Comparison of ENCODE assay signal across 1 cellular context in the genomic region with DNA sequence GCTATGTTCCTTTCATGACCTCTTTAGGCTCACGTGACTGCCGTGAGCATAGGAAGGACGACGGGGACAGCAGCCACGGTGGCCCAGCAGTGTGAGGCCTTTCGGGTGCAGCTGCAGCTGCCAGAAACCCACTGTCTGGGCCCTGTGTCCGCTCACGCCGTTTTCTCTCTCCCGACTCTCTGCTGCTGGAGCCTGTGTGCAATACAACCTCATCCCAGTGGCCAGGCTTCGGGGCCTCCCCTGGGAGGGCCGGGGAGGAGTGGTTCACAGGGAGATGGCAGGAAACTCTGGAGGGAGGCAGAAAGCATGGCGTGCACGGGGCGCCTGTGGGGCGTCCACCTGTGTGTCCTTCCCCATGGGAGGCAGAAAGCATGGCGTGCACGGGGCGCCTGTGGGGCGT.
TF ChIP-seq lines count a peak whose summit lies in the region.

No MANE protein-coding gene starts in this region.

TF ChIP-seq in HepG2, 621 proteins besides CTCF, POLR2A, EP300 and RAD21 (continued from another document):
- TF ChIP-seq PBX2 (CRISPR knock-in tag; IDR thresholded peaks at IDR 0.05), result no peak
